9 cellular contexts compared by ENCODE assay signal in the genomic region with DNA sequence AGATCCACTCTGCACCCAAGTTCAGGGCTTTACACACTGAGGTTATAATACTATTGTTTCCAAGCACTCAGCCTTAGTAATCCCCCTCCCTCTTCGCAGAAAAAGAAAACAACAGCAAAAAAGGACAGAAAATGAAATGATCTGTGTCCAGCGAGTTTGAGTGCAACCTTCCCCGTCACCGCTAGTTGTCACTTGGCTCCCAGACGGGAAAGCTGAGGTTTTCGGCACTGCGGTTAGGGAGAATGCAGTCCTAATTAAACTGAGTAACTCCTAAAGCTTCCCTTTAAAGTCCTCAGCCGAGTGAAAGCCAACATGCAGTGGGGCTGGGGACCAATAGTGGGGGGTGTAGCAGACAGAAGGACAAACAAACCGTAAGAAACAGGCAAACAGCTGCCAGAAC. TPM values are rescaled to one million over a fixed set of nuclear protein-coding genes. Genes with fewer than 3 reads are reported as not detected.
A peak's percentile ranks its signal among the peaks of the same experiment; 100 is the strongest.
DNase-seq lines count a peak whose midpoint lies in the region; FAIRE-seq and TF ChIP-seq lines count a peak whose summit lies in the region.
"Had no signal": no experiment of that assay in that cellular context is flagged by ENCODE, and none has a peak within 500 bp of the region (broad histone marks: within the 10 kb centered on the region; RNA-seq: fewer than 3 reads in every experiment).

No MANE protein-coding gene starts in this region.

- peaks cover 0 to 24% (median 0%) of the 10 kb centered on the region in 3 donors for H3K36me3 Mint-ChIP-seq in CD8-positive, alpha-beta memory T cell
- H3K36me3 Mint-ChIP-seq in CD14-positive monocyte: no peaks in the 10 kb centered on the region

- peaks cover 0 to 4% (median 2%) of the 10 kb centered on the region in 3 donors for H3K4me1 Mint-ChIP-seq in CD8-positive, alpha-beta memory T cell
- no peaks in the 10 kb centered on the region for H3K4me1 Mint-ChIP-seq in CD14-positive monocyte

- POLR2A ChIA-PET in CD8-positive, alpha-beta memory T cell (lab: Charles Lee): no interaction called here

- peaks cover 0 to 12% (median 4%) of the 10 kb centered on the region in 5 donors for H3K9me3 Mint-ChIP-seq in CD8-positive, alpha-beta memory T cell
- peaks cover 0 to 8% (median 3%) of the 10 kb centered on the region in 7 donors for H3K9me3 Mint-ChIP-seq in CD14-positive monocyte

- no peak overlapping the region for H3K27ac Mint-ChIP-seq in CD8-positive, alpha-beta memory T cell
- H3K27ac Mint-ChIP-seq in CD14-positive monocyte: no peak overlapping the region

- intact Hi-C loops in tibial artery (cut with DNase I; ENCODE audit: low total_unique reads) (no loop called here), CD14-positive monocyte (cut with micrococcal nuclease) (no loop called here)

- no peaks in the 10 kb centered on the region for H3K4me1 ChIP-seq in CD8-positive, alpha-beta memory T cell (ENCODE audit: insufficient read depth, low read length)
- no peaks in the 10 kb centered on the region for H3K4me1 ChIP-seq in tibial artery

- no peaks in the 10 kb centered on the region for H3K27me3 ChIP-seq in CD8-positive, alpha-beta memory T cell (ENCODE audit: insufficient read depth, low read length, poor library complexity, severe bottlenecking)
- H3K27me3 ChIP-seq in tibial artery: peaks cover 0 to 23% of the 10 kb centered on the region in 2 donors

- CTCF ChIA-PET in CD8-positive, alpha-beta memory T cell (lab: Charles Lee): no interaction called here

- no peak overlapping the region for H3K4me3 Mint-ChIP-seq in CD8-positive, alpha-beta memory T cell
- no peak overlapping the region for H3K4me3 Mint-ChIP-seq in CD14-positive monocyte

- DNase-seq in D721Med (ENCODE audit: insufficient read length, low spot score) (peak; percentile 38), LNCaP clone FGC (ENCODE audit: low read depth) (no peak), astrocyte of the cerebellum (ENCODE audit: low read depth) (no peak), kidney tubule cell (ENCODE audit: low spot score) (peak; percentile 32), NCI-H1436 treated with DMSO at 0.1 percent for 48 hours (lab: John Stamatoyannopoulos, UW) (no peak), tibial artery (no peak), CD14-positive monocyte (ENCODE audit: low spot score) (no peak)
- DNase-seq in CD8-positive, alpha-beta memory T cell: no peak

- peak; percentile 77 for TF ChIP-seq CTCF in D721Med (IDR thresholded peaks at IDR 0.05; ENCODE audit: insufficient read depth, missing control alignments)
- TF ChIP-seq CTCF in LNCaP clone FGC (IDR thresholded peaks at IDR 0.05; ENCODE audit: control insufficient read depth, extremely low read depth, insufficient read depth): peak; percentile 50
- TF ChIP-seq CTCF in astrocyte of the cerebellum (IDR thresholded peaks at IDR 0.05; ENCODE audit: low read depth, low read length, missing control alignments): peak; percentile 40
- TF ChIP-seq CTCF in tibial artery (IDR thresholded peaks at IDR 0.05): no peak
- no peak for TF ChIP-seq CTCF in CD14-positive monocyte (IDR thresholded peaks at IDR 0.05)

- no peak for FAIRE-seq in D721Med (lab: Jason Lieb, UNC)
- FAIRE-seq: H54 had no signal

- H3K27me3 Mint-ChIP-seq in CD8-positive, alpha-beta memory T cell: peaks cover 18 to 48% of the 10 kb centered on the region in 2 donors
- peaks cover 10 to 18% (median 11%) of the 10 kb centered on the region in 3 donors for H3K27me3 Mint-ChIP-seq in CD14-positive monocyte (ENCODE audit: low read depth in 3 of 3)

- in situ Hi-C loops in astrocyte of the cerebellum (cut with HindIII; ENCODE audit: low sequenced_read_pairs): no loop called here

- no peak overlapping the region for H3K27ac ChIP-seq in CD8-positive, alpha-beta memory T cell (ENCODE audit: low read depth, low read length)
- H3K27ac ChIP-seq in tibial artery: no peak overlapping the region

- H3K9me3 ChIP-seq in CD8-positive, alpha-beta memory T cell (ENCODE audit: low read length): no peaks in the 10 kb centered on the region
- H3K9me3 ChIP-seq in tibial artery: no peaks in the 10 kb centered on the region

- no peaks in the 10 kb centered on the region for H3K36me3 ChIP-seq in CD8-positive, alpha-beta memory T cell (ENCODE audit: insufficient read depth, low read length)
- no peaks in the 10 kb centered on the region for H3K36me3 ChIP-seq in tibial artery

- H3K4me3 ChIP-seq in LNCaP clone FGC (ENCODE audit: low read depth, low read length): no peak overlapping the region
- H3K4me3 ChIP-seq in astrocyte of the cerebellum (ENCODE audit: low read depth, low read length): no peak overlapping the region
- H3K4me3 ChIP-seq in CD8-positive, alpha-beta memory T cell (ENCODE audit: low read length): no peak overlapping the region
- H3K4me3 ChIP-seq in tibial artery: no peak overlapping the region

RNA-seq across cellular contexts. Expression of gene GLRA1, which starts 0.8 kb away (rescaled TPM):
- not detected for total RNA-seq in CD8-positive, alpha-beta memory T cell
- polyA plus RNA-seq in CD8-positive, alpha-beta memory T cell: not detected
- polyA plus RNA-seq in CD14-positive monocyte: not detected

Comparison
In these comparisons a context has a peak if more than half of its experiments do, and no peak if none do; other contexts are left out.
1. DNase-seq: peak in D721Med (single experiment) and kidney tubule cell (single experiment); none in LNCaP clone FGC (single experiment), astrocyte of the cerebellum (single experiment), CD8-positive, alpha-beta memory T cell (0 of 5), NCI-H1436 treated with DMSO at 0.1 percent for 48 hours (single experiment), tibial artery (0 of 2) and CD14-positive monocyte (single experiment).
2. CTCF ChIP-seq: peak in D721Med (single experiment), LNCaP clone FGC (single experiment) and astrocyte of the cerebellum (single experiment); none in tibial artery (0 of 2) and CD14-positive monocyte (single experiment).